In genomic region chr16:67533987-67534386, GRCh38 we compare ENCODE assay signal across 11 cellular contexts. TPM values are rescaled to one million over a fixed set of nuclear protein-coding genes. Genes with fewer than 3 reads are reported as not detected.
"Had no signal": no experiment of that assay in that cellular context is flagged by ENCODE, and none has a peak within 500 bp of the region (broad histone marks: within the 10 kb centered on the region; RNA-seq: fewer than 3 reads in every experiment).

No MANE protein-coding gene starts in this region.

RNA-seq across cellular contexts. Expression of gene AGRP, which starts 50.6 kb away (rescaled TPM):
- total RNA-seq: HepG2, HT1080, IMR-90, K562, M059J, NCI-H460, PC-9, Peyer's patch, Right ventricle myocardium superior, RPMI7951, SJSA1 had no signal
- polyA plus RNA-seq: HepG2, IMR-90, K562 had no signal
